ENCODE assay signal across 14 cellular contexts in genomic region chr2:9981646-9982045, GRCh38. TPM values are rescaled to one million over a fixed set of nuclear protein-coding genes. Genes with fewer than 3 reads are reported as not detected.
DNase-seq lines count a peak whose midpoint lies in the region; ATAC-seq and TF ChIP-seq lines count a peak whose summit lies in the region.
"Had no signal": no experiment of that assay in that cellular context is flagged by ENCODE, and none has a peak within 500 bp of the region (broad histone marks: within the 10 kb centered on the region; RNA-seq: fewer than 3 reads in every experiment).

No MANE protein-coding gene starts in this region.

- TF ChIP-seq CTCF in IMR-90 (conservative IDR thresholded peaks at IDR 0.05; ENCODE audit: low read depth, low read length) (no peak), vagina (IDR thresholded peaks at IDR 0.05) (no peak)

- peak overlapping the region; percentile 55; the same call in 1 of the 2 replicates for H3K14ac ChIP-seq in IMR-90 (replicated peaks; ENCODE audit: low read depth, low read length)
- H3K14ac ChIP-seq in mesenchymal stem cell (ENCODE audit: low read length in 2 of 2) = no peak overlapping the region

- peak overlapping the region; percentile 29; the same call in 1 of the 2 replicates for H3K4ac ChIP-seq in IMR-90 (ENCODE audit: low read depth, low read length)
- H3K4ac ChIP-seq in mesenchymal stem cell (ENCODE audit: low read depth in 1 of 2, low read length in 2 of 2) = no peak overlapping the region

- H3K27ac ChIP-seq in IMR-90 (ENCODE audit: insufficient read depth, low read length) = no peak overlapping the region
- no peak overlapping the region for H3K27ac ChIP-seq in mesenchymal stem cell (ENCODE audit: low read length, poor library complexity, severe bottlenecking)
- H3K27ac ChIP-seq in vagina = peak overlapping the region; percentile 72
- H3K27ac ChIP-seq: BLaER1 treated with 17β-estradiol and CSF1 and Interleukin-3, amounts not matched to agents 10 nM and 100 nM; HL-60; KMS-11 had no signal

- H4K8ac ChIP-seq in IMR-90 (ENCODE audit: low read depth in 2 of 2, low read length in 2 of 2) = no peak overlapping the region
- H4K8ac ChIP-seq in mesenchymal stem cell (ENCODE audit: low read length) = no peak overlapping the region

- dilution Hi-C loops in IMR-90 (cut with HindIII; ENCODE audit: low sequenced_read_pairs, unreplicated experiment) = no loop called here

- DNase-seq in EL (peak; percentile 21), IMR-90 (peak; percentile 21), mesenchymal stem cell (no peak), vagina (ENCODE audit: extremely low spot score in 2 of 2) (peak in 1 of 2 donors; percentile 10), NCI-H187 (lab: John Stamatoyannopoulos, UW) (no peak), T1000 (lab: John Stamatoyannopoulos, UW) (no peak)
- DNase-seq: ACHN; CD4-positive, CD25-positive, alpha-beta regulatory T cell; GOT3; H9 had no signal

- no peak overlapping the region for H3K9ac ChIP-seq in IMR-90 (ENCODE audit: low read depth, low read length)
- H3K9ac ChIP-seq in mesenchymal stem cell (ENCODE audit: low read length) = peak overlapping the region; percentile 74
- H3K9ac ChIP-seq: BLaER1 treated with 17β-estradiol and CSF1 and Interleukin-3, amounts not matched to agents 10 nM and 100 nM; KMS-11 had no signal

- no peak overlapping the region; the same call in 2 of the 3 replicates for H2BK15ac ChIP-seq in IMR-90 (ENCODE audit: low read depth, low read length)
- H2BK15ac ChIP-seq in mesenchymal stem cell (ENCODE audit: low read depth, poor library complexity, severe bottlenecking) = no peak overlapping the region

- no peak overlapping the region for H2BK20ac ChIP-seq in IMR-90 (ENCODE audit: low read depth, low read length)

- H2AFZ ChIP-seq in IMR-90 (replicated peaks; ENCODE audit: low read length, poor library complexity) = no peak overlapping the region
- no peak overlapping the region for H2AFZ ChIP-seq in mesenchymal stem cell (ENCODE audit: low read depth, low read length)

- ATAC-seq in IMR-90 (ENCODE audit: low read depth) (no peak), HG02973 (IDR thresholded peaks at IDR 0.05; ENCODE audit: unreplicated experiment) (no peak)

- H3K9me1 ChIP-seq in IMR-90 (ENCODE audit: insufficient read depth, low read length) = peaks cover 7% of the 10 kb centered on the region

- in situ Hi-C loops in IMR-90 (cut with MboI; ENCODE audit: low sequenced_read_pairs) = no loop called here

- no peak overlapping the region for H4K5ac ChIP-seq in IMR-90 (ENCODE audit: low read depth, low read length)

- no peak for TF ChIP-seq RAD21 in IMR-90 (IDR thresholded peaks at IDR 0.05; ENCODE audit: low read length)

- POLR2A ChIA-PET in IMR-90 (lab: Charles Lee; ENCODE audit: unreplicated experiment) = no interaction called here

- no TSS peak for BruUV-seq in IMR-90 (replicated peaks; lab: Mats Ljungman, UMichigan)

- no peaks in the 10 kb centered on the region for H3K79me1 ChIP-seq in IMR-90 (ENCODE audit: low read depth in 1 of 2, low read length in 2 of 2)
- no peaks in the 10 kb centered on the region for H3K79me1 ChIP-seq in mesenchymal stem cell (replicated peaks; ENCODE audit: low read length, poor library complexity, severe bottlenecking)

- no peak overlapping the region for H2AK9ac ChIP-seq in IMR-90 (replicated peaks; ENCODE audit: low read depth, low read length, poor library complexity)

- H3K9me3 ChIP-seq in IMR-90 (ENCODE audit: control insufficient read depth, insufficient read depth, low read length) (no peaks in the 10 kb centered on the region), mesenchymal stem cell (ENCODE audit: control insufficient read depth, low read length) (no peaks in the 10 kb centered on the region), vagina (no peaks in the 10 kb centered on the region)

- H3K4me2 ChIP-seq in IMR-90 (ENCODE audit: low read depth, low read length) = no peak overlapping the region
- no peak overlapping the region for H3K4me2 ChIP-seq in mesenchymal stem cell (ENCODE audit: low read length, poor library complexity, severe bottlenecking)
- H3K4me2 ChIP-seq: BLaER1 treated with 17β-estradiol and CSF1 and Interleukin-3, amounts not matched to agents 10 nM and 100 nM; KMS-11 had no signal

- CTCF ChIA-PET in IMR-90 (lab: Yijun Ruan, JAX) = no interaction called here

- no peaks in the 10 kb centered on the region for H3K27me3 ChIP-seq in IMR-90 (ENCODE audit: control insufficient read depth, insufficient read depth, low read length)
- H3K27me3 ChIP-seq in mesenchymal stem cell (ENCODE audit: control insufficient read depth in 1 of 2, insufficient read depth in 1 of 2, low read length in 2 of 2) = no peaks in the 10 kb centered on the region
- H3K27me3 ChIP-seq in vagina = no peaks in the 10 kb centered on the region
- H3K27me3 ChIP-seq: BLaER1 treated with 17β-estradiol and CSF1 and Interleukin-3, amounts not matched to agents 10 nM and 100 nM had no signal

- H3K18ac ChIP-seq in IMR-90 (ENCODE audit: low read depth, low read length) = no peak overlapping the region
- no peak overlapping the region for H3K18ac ChIP-seq in mesenchymal stem cell (ENCODE audit: low read depth in 1 of 2, low read length in 2 of 2)

- peaks cover 12% of the 10 kb centered on the region for H3K4me1 ChIP-seq in IMR-90 (ENCODE audit: control insufficient read depth, insufficient read depth, low read length)
- peaks cover 11% of the 10 kb centered on the region for H3K4me1 ChIP-seq in mesenchymal stem cell (ENCODE audit: control insufficient read depth, insufficient read depth, low read depth, low read length)
- peaks cover 19% of the 10 kb centered on the region for H3K4me1 ChIP-seq in vagina

- no peak overlapping the region for H2BK12ac ChIP-seq in mesenchymal stem cell (ENCODE audit: low read length in 2 of 2)

- no peak overlapping the region for H3K56ac ChIP-seq in IMR-90 (ENCODE audit: extremely low read depth, insufficient read depth, low read length)

- no peak overlapping the region for H3K23ac ChIP-seq in IMR-90 (ENCODE audit: low read depth, low read length)
- H3K23ac ChIP-seq in mesenchymal stem cell (ENCODE audit: low read length in 2 of 2) = no peak overlapping the region

- H3K36me3 ChIP-seq in IMR-90 (ENCODE audit: control insufficient read depth, insufficient read depth, low read length) = no peaks in the 10 kb centered on the region
- no peaks in the 10 kb centered on the region for H3K36me3 ChIP-seq in mesenchymal stem cell (ENCODE audit: control insufficient read depth in 1 of 2, insufficient read depth in 2 of 2, low read depth in 1 of 2, low read length in 2 of 2)
- no peaks in the 10 kb centered on the region for H3K36me3 ChIP-seq in vagina
- H3K36me3 ChIP-seq: BLaER1 treated with 17β-estradiol and CSF1 and Interleukin-3, amounts not matched to agents 10 nM and 100 nM had no signal

- TF ChIP-seq POLR2A in IMR-90 (IDR thresholded peaks at IDR 0.05; ENCODE audit: low read depth, low read length) (no peak), vagina (IDR thresholded peaks at IDR 0.05) (no peak)

- no peak overlapping the region for H4K91ac ChIP-seq in IMR-90 (ENCODE audit: insufficient read depth, low read depth, low read length)
- H4K91ac ChIP-seq in mesenchymal stem cell (ENCODE audit: low read length) = no peak overlapping the region

- intact Hi-C loops in IMR-90 (cut with micrococcal nuclease) (no loop called here), vagina (cut with DNase I) (loop anchor here (5.0 kb wide), 1 partner anchor 61 kb away; the partner anchor contains the start of gene KLF11)

- H4K20me1 ChIP-seq in IMR-90 (ENCODE audit: insufficient read depth, low read length) = no peaks in the 10 kb centered on the region
- H4K20me1 ChIP-seq: BLaER1 treated with 17β-estradiol and CSF1 and Interleukin-3, amounts not matched to agents 10 nM and 100 nM had no signal

- H2BK120ac ChIP-seq in IMR-90 (ENCODE audit: low read depth, low read length) (no peak overlapping the region), mesenchymal stem cell (ENCODE audit: low read depth, low read length) (no peak overlapping the region)

- no CpG with 5 or more reads among the region's 3 CpGs for WGBS in IMR-90 (ENCODE audit: extremely low coverage in 2 of 2, insufficient read length in 1 of 2), 2 experiments
- 83% methylated on average over 2 of the region's 3 CpGs for WGBS in mesenchymal stem cell

- no peak overlapping the region for H2BK5ac ChIP-seq in IMR-90 (ENCODE audit: low read depth, low read length, poor library complexity, severe bottlenecking)
- H2BK5ac ChIP-seq in mesenchymal stem cell (ENCODE audit: low read depth, low read length, poor library complexity, severe bottlenecking) = no peak overlapping the region

- peak overlapping the region; percentile 47; the same call in 1 of the 2 replicates for H2AK5ac ChIP-seq in IMR-90 (ENCODE audit: low read depth, low read length)
- H2AK5ac ChIP-seq in mesenchymal stem cell (ENCODE audit: low read length, severe bottlenecking) = no peak overlapping the region

- H3K4me3 ChIP-seq in IMR-90 (ENCODE audit: insufficient read depth, low read depth, low read length) (no peak overlapping the region), mesenchymal stem cell (ENCODE audit: insufficient read depth in 1 of 2, low read depth in 1 of 2, low read length in 2 of 2) (no peak overlapping the region), vagina (no peak overlapping the region)
- H3K4me3 ChIP-seq: BLaER1 treated with 17β-estradiol and CSF1 and Interleukin-3, amounts not matched to agents 10 nM and 100 nM had no signal

TF ChIP-seq in IMR-90, 13 proteins besides CTCF, POLR2A, EP300 and RAD21:
- TF ChIP-seq SMC3 (IDR thresholded peaks at IDR 0.05; ENCODE audit: low read depth, low read length) = no peak
- TF ChIP-seq NFE2L2 (IDR thresholded peaks at IDR 0.05; ENCODE audit: low read depth, low read length) = no peak
- no peak for TF ChIP-seq MAFK (IDR thresholded peaks at IDR 0.05; ENCODE audit: low read depth, low read length)
- no peak for TF ChIP-seq CHD1 (IDR thresholded peaks at IDR 0.05; ENCODE audit: low read depth, low read length)

RNA-seq across cellular contexts. Expression of gene GRHL1, which starts 30.2 kb away (rescaled TPM):
- total RNA-seq in IMR-90 (2012; rRNA removed) (0.18 and 0.56 TPM in 2 replicates), vagina (126 TPM)
- 0.21 and 0.26 TPM in 2 replicates for polyA plus RNA-seq in IMR-90 (2012; rRNA removed)
- 0.03 and 0.04 TPM in 2 replicates for polyA plus RNA-seq in IMR-90 (2012; cell fraction: cytosol; rRNA removed)
- 0.29 and 1.5 TPM in 2 replicates for polyA plus RNA-seq in IMR-90 (2012; cell fraction: nucleus; rRNA removed; ENCODE audit: low replicate concordance)
- polyA plus RNA-seq in mesenchymal stem cell (2013, experiment 1 of 2) = 0.18 TPM
- polyA plus RNA-seq in mesenchymal stem cell (2013, experiment 2 of 2) = 0.16 TPM

Comparison
In these comparisons a context has a peak if more than half of its experiments do, and no peak if none do; other contexts are left out.
1. DNase-seq: peak in EL (single experiment) and IMR-90 (single experiment); none in mesenchymal stem cell (single experiment), NCI-H187 (0 of 2) and T1000 (single experiment).
2. RNA of gene GRHL1, which starts 30.2 kb away (total RNA-seq): 126 TPM in vagina (single experiment); 0.18 to 0.56 TPM in IMR-90; every median in the first group is over 10 times any median in the second.